In the genomic region with DNA sequence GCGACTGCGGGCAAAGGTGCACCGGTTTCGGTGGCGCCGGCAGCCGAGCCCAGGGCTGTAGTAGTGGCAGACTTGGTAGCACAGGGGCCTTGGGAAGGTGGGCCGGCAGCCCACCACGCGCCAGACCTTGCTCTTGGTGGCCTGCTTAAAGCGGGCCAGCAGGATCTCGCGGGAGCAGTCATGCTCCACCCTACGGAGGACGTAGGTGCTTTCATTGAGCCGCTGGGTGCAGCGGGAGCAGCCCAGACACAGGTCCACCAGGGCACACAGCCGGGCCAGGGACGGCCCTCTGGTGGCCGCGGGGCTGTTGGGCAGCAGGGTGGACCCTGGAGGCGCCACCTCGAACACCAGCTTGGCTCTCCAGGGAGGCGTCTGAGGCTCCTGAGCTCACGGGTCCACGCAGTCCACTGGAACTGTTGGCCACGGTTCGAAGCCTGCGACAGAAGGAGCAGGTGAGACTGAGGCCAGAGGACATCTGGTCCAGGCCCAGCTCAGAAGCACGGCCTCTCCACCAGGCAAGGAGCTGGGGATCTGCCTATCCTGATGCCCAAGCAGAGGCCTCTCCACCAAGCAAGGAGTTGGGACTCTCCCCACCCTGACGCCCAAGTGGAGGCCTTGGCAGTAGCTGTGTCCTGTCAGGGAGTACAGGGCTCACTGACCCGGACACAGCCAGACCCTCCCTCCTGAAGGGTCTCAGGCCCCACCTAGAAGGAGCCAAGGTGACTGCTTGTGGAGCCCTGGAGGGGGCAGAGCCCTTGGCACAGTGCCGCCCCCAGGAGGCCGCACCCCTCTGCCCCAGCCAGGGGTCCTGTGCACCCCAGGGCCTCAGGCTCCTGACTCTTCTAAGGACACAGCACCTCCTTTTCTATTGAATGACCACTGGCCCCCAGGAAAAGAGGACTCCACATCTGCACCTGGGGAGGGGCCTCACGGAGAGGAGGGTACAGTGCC, we compare ENCODE assay signal across 9 cellular contexts. TPM values are rescaled to one million over a fixed set of nuclear protein-coding genes. Genes with fewer than 3 reads are reported as not detected.
DNase-seq lines count a peak whose midpoint lies in the region; ATAC-seq and TF ChIP-seq lines count a peak whose summit lies in the region.
"Had no signal": no experiment of that assay in that cellular context is flagged by ENCODE, and none has a peak within 500 bp of the region (broad histone marks: within the 10 kb centered on the region; RNA-seq: fewer than 3 reads in every experiment).

No MANE protein-coding gene starts in this region.

- H3K79me2 ChIP-seq in PC-3 (ENCODE audit: low read length) (peaks cover 12% of the 10 kb centered on the region), parathyroid adenoma (no peaks in the 10 kb centered on the region)

- H3K36me3 ChIP-seq in PC-3 (ENCODE audit: low read depth, low read length) = no peaks in the 10 kb centered on the region
- H3K36me3 ChIP-seq in parathyroid adenoma (ENCODE audit: control insufficient read depth, insufficient read depth, low read length) = no peaks in the 10 kb centered on the region

- H3K9ac ChIP-seq in PC-3 (ENCODE audit: low read length) = peak overlapping the region; percentile 68
- H3K9ac ChIP-seq in parathyroid adenoma = no peak overlapping the region

- BruUV-seq in PC-3 (replicated peaks; lab: Mats Ljungman, UMichigan) = TSS peak; percentile 54

- no peaks in the 10 kb centered on the region for H3F3A ChIP-seq in PC-3 (ENCODE audit: low read length, unreplicated experiment)

- peaks cover 18% of the 10 kb centered on the region for H3K4me1 ChIP-seq in PC-3 (ENCODE audit: insufficient read depth, low read length)
- H3K4me1 ChIP-seq in parathyroid adenoma = no peaks in the 10 kb centered on the region

- no peaks in the 10 kb centered on the region for H4K20me1 ChIP-seq in PC-3 (ENCODE audit: low read length)

- CTCF ChIA-PET in PC-3 (lab: Charles Lee) = interaction anchor here (1.6 kb wide), 1 partner anchor 35 kb away, joined by 6 read pairs; no protein-coding TSS in a partner anchor

- POLR2A ChIA-PET in PC-3 (lab: Charles Lee; ENCODE audit: unreplicated experiment) = interaction anchor here (0.6 to 1.5 kb wide), 2 partner anchors 69 to 323 kb away, joined by 5 to 15 read pairs; no protein-coding TSS in a partner anchor

- H3K27me3 ChIP-seq in PC-3 (ENCODE audit: low read length) = no peaks in the 10 kb centered on the region
- H3K27me3 ChIP-seq in parathyroid adenoma (ENCODE audit: control insufficient read depth, insufficient read depth, low read length) = no peaks in the 10 kb centered on the region

- H3K4me2 ChIP-seq in PC-3 (ENCODE audit: low read length) (peak overlapping the region; percentile 93), parathyroid adenoma (ENCODE audit: low read length) (peak overlapping the region; percentile 95)

- H3K27ac ChIP-seq in PC-3 (ENCODE audit: low read length) (no peak overlapping the region), parathyroid adenoma (peak overlapping the region; percentile 16)

- TF ChIP-seq CTCF in PC-3 (conservative IDR thresholded peaks at IDR 0.05; ENCODE audit: low read depth, low read length) (peak; percentile 38), epithelial cell of proximal tubule (conservative IDR thresholded peaks at IDR 0.05; ENCODE audit: low read depth, low read length) (peak; percentile 35), parathyroid adenoma (IDR thresholded peaks at IDR 0.05) (no peak)

- ATAC-seq in PC-3 = peak; percentile 6; the same call in 1 of the 2 replicates
- no peak for ATAC-seq in HG02610 (IDR thresholded peaks at IDR 0.05; ENCODE audit: unreplicated experiment)
- no peak for ATAC-seq in HG02885 (IDR thresholded peaks at IDR 0.05; ENCODE audit: poor library complexity, unreplicated experiment)
- no peak for ATAC-seq in GM18520 (IDR thresholded peaks at IDR 0.05; ENCODE audit: unreplicated experiment)
- no peak for ATAC-seq in GM19035 (IDR thresholded peaks at IDR 0.05; ENCODE audit: unreplicated experiment)

- intact Hi-C loops in PC-3 (cut with micrococcal nuclease) = no loop called here

- H2AFZ ChIP-seq in PC-3 (ENCODE audit: low read length) = no peak overlapping the region
- peak overlapping the region; percentile 74 for H2AFZ ChIP-seq in parathyroid adenoma

- H3K4me3 ChIP-seq in PC-3 (ENCODE audit: low read length) = peak overlapping the region; percentile 77
- H3K4me3 ChIP-seq in epithelial cell of proximal tubule (ENCODE audit: low read depth, low read length) = peak overlapping the region; percentile 88
- peak overlapping the region; percentile 56 for H3K4me3 ChIP-seq in parathyroid adenoma (ENCODE audit: low read depth, low read length)

- no peaks in the 10 kb centered on the region for H3K9me3 ChIP-seq in PC-3 (ENCODE audit: low read length)
- no peaks in the 10 kb centered on the region for H3K9me3 ChIP-seq in parathyroid adenoma (ENCODE audit: control insufficient read depth, low read length)

- peak; percentile 32 for DNase-seq in ELR (ENCODE audit: low read depth)
- DNase-seq in PC-3 = peak; percentile 13
- DNase-seq in epithelial cell of proximal tubule (ENCODE audit: low read depth) = no peak

- no peaks in the 10 kb centered on the region for H3K9me2 ChIP-seq in PC-3 (replicated peaks; ENCODE audit: low read length)

RNA-seq across cellular contexts. Expression of a gene that starts 1.0 kb away (rescaled TPM):
- total RNA-seq in PC-3 (2014; rRNA removed) (33.4 and 77.2 TPM in 2 replicates), epithelial cell of proximal tubule (25.7 and 48.8 TPM in 2 replicates)

RNA-seq across cellular contexts. Expression of a gene that starts 19.1 kb away (rescaled TPM):
- 0.40 and 1.8 TPM in 2 replicates for total RNA-seq in PC-3 (2014; rRNA removed)
- 1.7 TPM in 2 replicates for total RNA-seq in epithelial cell of proximal tubule

RNA-seq across cellular contexts. Expression of a gene that starts 25.5 kb away (rescaled TPM):
- total RNA-seq in PC-3 (2014; rRNA removed) = 0.22 and 0.63 TPM in 2 replicates
- total RNA-seq in epithelial cell of proximal tubule = not detected in 2 replicates
- total RNA-seq: RPMI7951 had no signal

RNA-seq across cellular contexts. Expression of a gene that starts 35.9 kb away (rescaled TPM):
- total RNA-seq in PC-3 (2014; rRNA removed) = 11.1 and 15.1 TPM in 2 replicates
- total RNA-seq in epithelial cell of proximal tubule = not detected in 2 replicates

RNA-seq across cellular contexts. Expression of a gene that starts 52.5 kb away (rescaled TPM):
- total RNA-seq in PC-3 (2014; rRNA removed) (245 and 256 TPM in 2 replicates), epithelial cell of proximal tubule (99.3 and 247 TPM in 2 replicates)
